ENCODE assay signal across 25 cellular contexts in the genomic region with DNA sequence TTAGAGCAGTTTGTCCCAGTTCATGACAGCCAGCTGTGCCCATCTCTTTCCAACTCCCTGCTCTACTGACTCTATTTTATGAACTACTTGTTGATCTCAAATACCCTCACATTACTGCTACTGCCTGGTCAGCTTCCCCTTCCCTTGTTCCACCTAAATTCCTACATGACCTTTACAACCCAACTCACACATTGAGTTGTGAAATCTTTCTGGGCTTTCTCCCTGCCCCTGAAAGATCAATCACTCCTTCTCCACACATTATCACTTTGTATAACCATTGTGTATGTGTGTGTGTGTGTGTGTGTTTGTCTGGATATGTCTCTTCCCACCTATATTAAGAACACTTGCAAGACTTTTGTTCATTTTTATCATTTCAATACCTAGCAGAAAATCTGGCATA. TPM values are rescaled to one million over a fixed set of nuclear protein-coding genes. Genes with fewer than 3 reads are reported as not detected.
DNase-seq lines count a peak whose midpoint lies in the region; ATAC-seq and TF ChIP-seq lines count a peak whose summit lies in the region.
"Had no signal": no experiment of that assay in that cellular context is flagged by ENCODE, and none has a peak within 500 bp of the region (broad histone marks: within the 10 kb centered on the region; RNA-seq: fewer than 3 reads in every experiment).

No MANE protein-coding gene starts in this region.

- TF ChIP-seq POLR2A in esophagus muscularis mucosa (IDR thresholded peaks at IDR 0.05; ENCODE audit: low read depth), result no peak

- H3K27ac ChIP-seq in HEK293 (ENCODE audit: extremely low read depth, low read depth, low read length) (no peak overlapping the region), esophagus muscularis mucosa (replicated peaks in 1 of 4) (no peak overlapping the region)
- H3K27ac ChIP-seq: BLaER1 had no signal

- H3K27me3 ChIP-seq in esophagus muscularis mucosa, result no peaks in the 10 kb centered on the region
- H3K27me3 ChIP-seq: BE2C, BLaER1 had no signal

- no peaks in the 10 kb centered on the region for H3K36me3 ChIP-seq in HEK293 (ENCODE audit: control insufficient read depth in 2 of 2, insufficient read depth in 1 of 2, low read length in 2 of 2)
- no peaks in the 10 kb centered on the region for H3K36me3 ChIP-seq in esophagus muscularis mucosa
- H3K36me3 ChIP-seq: BE2C, BLaER1 had no signal

- H3K9me3 ChIP-seq in HEK293 (ENCODE audit: control insufficient read depth, insufficient read depth, low read depth, low read length) (no peaks in the 10 kb centered on the region), esophagus muscularis mucosa (no peaks in the 10 kb centered on the region)
- H3K9me3 ChIP-seq: BE2C had no signal

- H3K4me1 ChIP-seq in HEK293 (ENCODE audit: control insufficient read depth, insufficient read depth, low read length) (no peaks in the 10 kb centered on the region), esophagus muscularis mucosa (peaks cover 0 to 16% (median 5%) of the 10 kb centered on the region in 4 donors)
- H3K4me1 ChIP-seq: BE2C had no signal

- H3K4me3 ChIP-seq in HEK293 (ENCODE audit: low read depth, low read length), result no peak overlapping the region
- H3K4me3 ChIP-seq in esophagus muscularis mucosa, result no peak overlapping the region
- H3K4me3 ChIP-seq: BLaER1, GM12878 had no signal

- intact Hi-C loops in esophagus muscularis mucosa (cut with DNase I) (no loop called here), posterior cingulate gyrus (cut with DNase I) (no loop called here)

- peak; percentile 49 for ATAC-seq in left lobe of liver
- ATAC-seq: GM12878 had no signal

- POLR2A ChIA-PET in HEK293 (lab: Yijun Ruan, JAX), result no interaction called here

- no peak for TF ChIP-seq CTCF in HEK293 (tag by site-specific recombination; IDR thresholded peaks at IDR 0.05)
- TF ChIP-seq CTCF in esophagus muscularis mucosa (IDR thresholded peaks at IDR 0.05), result no peak

- DNase-seq in esophagus muscularis mucosa (ENCODE audit: extremely low spot score) (peak; percentile 89), left lobe of liver (ENCODE audit: low spot score) (no peak), renal cortical epithelial cell (ENCODE audit: low read depth) (peak; percentile 7), NCI-H748 (lab: John Stamatoyannopoulos, UW; ENCODE audit: unreplicated experiment) (no peak), posterior cingulate gyrus (no peak)
- no peak for DNase-seq in activated effector memory CD4-positive, alpha-beta T cell treated with Interleukin-2 at 50 U/mL for 16 hours
- DNase-seq: 8988T; ACHN; BE2C; C1 segment of cervical spinal cord; CD4-positive, alpha-beta memory T cell; CD4-positive, CD25-positive, alpha-beta regulatory T cell; CD8-positive, alpha-beta memory T cell; DMS 273 treated with DMSO at 0.1 percent for 48 hours; DMS153; DMS53; DMS79; DND-41; EL; GDM1 had no signal

- CTCF ChIA-PET in HEK293 (lab: Yijun Ruan, JAX), result no interaction called here

- TF ChIP-seq EP300 in esophagus muscularis mucosa (IDR thresholded peaks at IDR 0.05), result no peak

TF ChIP-seq in HEK293, 187 proteins besides CTCF, POLR2A, EP300 and RAD21:
- TF ChIP-seq ZSCAN5A (tag by site-specific recombination; IDR thresholded peaks at IDR 0.05) (no peak), SCRT2 (tag by site-specific recombination; IDR thresholded peaks at IDR 0.05) (peak; percentile 50), ZNF521 (tag by site-specific recombination; IDR thresholded peaks at IDR 0.05) (no peak), ZNF626 (tag by site-specific recombination; IDR thresholded peaks at IDR 0.05) (no peak)
- TF ChIP-seq, protein P1, sequence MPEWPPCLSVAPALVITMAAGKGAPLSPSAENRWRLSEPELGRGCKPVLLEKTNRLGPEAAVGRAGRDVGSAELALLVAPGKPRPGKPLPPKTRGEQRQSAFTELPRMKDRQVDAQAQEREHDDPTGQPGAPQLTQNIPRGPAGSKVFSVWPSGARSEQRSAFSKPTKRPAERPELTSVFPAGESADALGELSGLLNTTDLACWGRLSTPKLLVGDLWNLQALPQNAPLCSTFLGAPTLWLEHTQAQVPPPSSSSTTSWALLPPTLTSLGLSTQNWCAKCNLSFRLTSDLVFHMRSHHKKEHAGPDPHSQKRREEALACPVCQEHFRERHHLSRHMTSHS (tag by site-specific recombination; IDR thresholded peaks at IDR 0.05), result no peak

RNA-seq across cellular contexts. Expression of gene CLIC5, which starts 42.1 kb away (rescaled TPM):
- total RNA-seq in esophagus muscularis mucosa (1 to 10 TPM; 5.3 to 7.2 (median 6.3) TPM), left lobe of liver (0.28 TPM), renal cortical epithelial cell (0.35 and 3.5 TPM in 2 replicates)
- total RNA-seq: A673, G401, GM12878 had no signal

Comparison
In these comparisons a context has a peak if more than half of its experiments do, and no peak if none do; other contexts are left out.
1. DNase-seq: peak in esophagus muscularis mucosa (single experiment) and renal cortical epithelial cell (single experiment); none in left lobe of liver (single experiment), activated effector memory CD4-positive, alpha-beta T cell treated with Interleukin-2 at 50 U/mL for 16 hours (single experiment), NCI-H748 (single experiment) and posterior cingulate gyrus (0 of 10).